ENCODE assay signal across 1 cellular context in genomic region chr16:22360963-22361659, GRCh38.
TF ChIP-seq lines count a peak whose summit lies in the region.

No MANE protein-coding gene starts in this region.

TF ChIP-seq in HEK293, 187 proteins besides CTCF, POLR2A, EP300 and RAD21 (continued from another document):
- no peak for TF ChIP-seq ZSCAN4 (tag by site-specific recombination; IDR thresholded peaks at IDR 0.05)
- TF ChIP-seq ZNF18 (tag by site-specific recombination; IDR thresholded peaks at IDR 0.05), result peak; percentile 52; the same call in 1 of the 2 replicates
- TF ChIP-seq, protein P1, sequence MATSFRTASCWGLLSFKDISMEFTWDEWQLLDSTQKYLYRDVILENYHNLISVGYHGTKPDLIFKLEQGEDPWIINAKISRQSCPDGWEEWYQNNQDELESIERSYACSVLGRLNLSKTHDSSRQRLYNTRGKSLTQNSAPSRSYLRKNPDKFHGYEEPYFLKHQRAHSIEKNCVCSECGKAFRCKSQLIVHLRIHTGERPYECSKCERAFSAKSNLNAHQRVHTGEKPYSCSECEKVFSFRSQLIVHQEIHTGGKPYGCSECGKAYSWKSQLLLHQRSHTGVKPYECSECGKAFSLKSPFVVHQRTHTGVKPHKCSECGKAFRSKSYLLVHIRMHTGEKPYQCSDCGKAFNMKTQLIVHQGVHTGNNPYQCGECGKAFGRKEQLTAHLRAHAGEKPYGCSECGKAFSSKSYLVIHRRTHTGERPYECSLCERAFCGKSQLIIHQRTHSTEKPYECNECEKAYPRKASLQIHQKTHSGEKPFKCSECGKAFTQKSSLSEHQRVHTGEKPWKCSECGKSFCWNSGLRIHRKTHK (tag by site-specific recombination; IDR thresholded peaks at IDR 0.05), result no peak
- peak; percentile 87 for TF ChIP-seq ZNF335 (tag by site-specific recombination; conservative IDR thresholded peaks at IDR 0.05)
- peak; percentile 51 for TF ChIP-seq ZBTB17 (tag by site-specific recombination; IDR thresholded peaks at IDR 0.05)
- TF ChIP-seq ZNF248 (tag by site-specific recombination; IDR thresholded peaks at IDR 0.05), result no peak
- TF ChIP-seq ZXDB (tag by site-specific recombination; IDR thresholded peaks at IDR 0.05), result peak; percentile 76
- TF ChIP-seq MZF1 (tag by site-specific recombination; IDR thresholded peaks at IDR 0.05; ENCODE audit: borderline replicate concordance), result peak; percentile 17; the same call in 1 of the 2 replicates
- TF ChIP-seq, protein P2, sequence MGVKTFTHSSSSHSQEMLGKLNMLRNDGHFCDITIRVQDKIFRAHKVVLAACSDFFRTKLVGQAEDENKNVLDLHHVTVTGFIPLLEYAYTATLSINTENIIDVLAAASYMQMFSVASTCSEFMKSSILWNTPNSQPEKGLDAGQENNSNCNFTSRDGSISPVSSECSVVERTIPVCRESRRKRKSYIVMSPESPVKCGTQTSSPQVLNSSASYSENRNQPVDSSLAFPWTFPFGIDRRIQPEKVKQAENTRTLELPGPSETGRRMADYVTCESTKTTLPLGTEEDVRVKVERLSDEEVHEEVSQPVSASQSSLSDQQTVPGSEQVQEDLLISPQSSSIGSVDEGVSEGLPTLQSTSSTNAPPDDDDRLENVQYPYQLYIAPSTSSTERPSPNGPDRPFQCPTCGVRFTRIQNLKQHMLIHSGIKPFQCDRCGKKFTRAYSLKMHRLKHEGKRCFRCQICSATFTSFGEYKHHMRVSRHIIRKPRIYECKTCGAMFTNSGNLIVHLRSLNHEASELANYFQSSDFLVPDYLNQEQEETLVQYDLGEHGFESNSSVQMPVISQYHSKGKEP (tag by site-specific recombination; IDR thresholded peaks at IDR 0.05), result peak; percentile 67
- no peak for TF ChIP-seq ZNF24 (tag by site-specific recombination; IDR thresholded peaks at IDR 0.05)
- TF ChIP-seq KLF1 (tag by site-specific recombination; IDR thresholded peaks at IDR 0.05), result no peak
- peak; percentile 72 for TF ChIP-seq PRDM4 (tag by site-specific recombination; IDR thresholded peaks at IDR 0.05)
- TF ChIP-seq ZNF280D (tag by site-specific recombination; IDR thresholded peaks at IDR 0.05), result no peak
- TF ChIP-seq SP7 (tag by site-specific recombination; IDR thresholded peaks at IDR 0.05), result peak; percentile 83
- TF ChIP-seq, protein P3, sequence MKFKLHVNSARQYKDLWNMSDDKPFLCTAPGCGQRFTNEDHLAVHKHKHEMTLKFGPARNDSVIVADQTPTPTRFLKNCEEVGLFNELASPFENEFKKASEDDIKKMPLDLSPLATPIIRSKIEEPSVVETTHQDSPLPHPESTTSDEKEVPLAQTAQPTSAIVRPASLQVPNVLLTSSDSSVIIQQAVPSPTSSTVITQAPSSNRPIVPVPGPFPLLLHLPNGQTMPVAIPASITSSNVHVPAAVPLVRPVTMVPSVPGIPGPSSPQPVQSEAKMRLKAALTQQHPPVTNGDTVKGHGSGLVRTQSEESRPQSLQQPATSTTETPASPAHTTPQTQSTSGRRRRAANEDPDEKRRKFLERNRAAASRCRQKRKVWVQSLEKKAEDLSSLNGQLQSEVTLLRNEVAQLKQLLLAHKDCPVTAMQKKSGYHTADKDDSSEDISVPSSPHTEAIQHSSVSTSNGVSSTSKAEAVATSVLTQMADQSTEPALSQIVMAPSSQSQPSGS (tag by site-specific recombination; IDR thresholded peaks at IDR 0.05; ENCODE audit: low read depth), result no peak
- no peak for TF ChIP-seq ZNF391 (tag by site-specific recombination; IDR thresholded peaks at IDR 0.05; ENCODE audit: borderline replicate concordance, low read depth)
- no peak for TF ChIP-seq ZNF221 (tag by site-specific recombination; IDR thresholded peaks at IDR 0.05; ENCODE audit: borderline replicate concordance)
- no peak for TF ChIP-seq MEIS1 (CRISPR knock-in tag; IDR thresholded peaks at IDR 0.05; ENCODE audit: borderline replicate concordance)
- no peak for TF ChIP-seq ZBTB26 (tag by site-specific recombination; optimal IDR thresholded peaks at IDR 0.05)
- TF ChIP-seq ZNF747 (tag by site-specific recombination; IDR thresholded peaks at IDR 0.05), result no peak
- no peak for TF ChIP-seq ZNF670 (tag by site-specific recombination; IDR thresholded peaks at IDR 0.05; ENCODE audit: low read depth)
- TF ChIP-seq ZNF112 (tag by site-specific recombination; IDR thresholded peaks at IDR 0.05), result no peak
- no peak for TF ChIP-seq ZFP69B (tag by site-specific recombination; IDR thresholded peaks at IDR 0.05)
- TF ChIP-seq BCL11B (tag by site-specific recombination; IDR thresholded peaks at IDR 0.05; ENCODE audit: low read depth), result no peak
- no peak for TF ChIP-seq EGR2 (tag by site-specific recombination; IDR thresholded peaks at IDR 0.05; ENCODE audit: low read depth)
- TF ChIP-seq ZNF354C (tag by site-specific recombination; IDR thresholded peaks at IDR 0.05; ENCODE audit: borderline replicate concordance, low read depth), result no peak
- peak; percentile 89 for TF ChIP-seq ZNF843 (tag by site-specific recombination; IDR thresholded peaks at IDR 0.05)
- TF ChIP-seq, protein P4, sequence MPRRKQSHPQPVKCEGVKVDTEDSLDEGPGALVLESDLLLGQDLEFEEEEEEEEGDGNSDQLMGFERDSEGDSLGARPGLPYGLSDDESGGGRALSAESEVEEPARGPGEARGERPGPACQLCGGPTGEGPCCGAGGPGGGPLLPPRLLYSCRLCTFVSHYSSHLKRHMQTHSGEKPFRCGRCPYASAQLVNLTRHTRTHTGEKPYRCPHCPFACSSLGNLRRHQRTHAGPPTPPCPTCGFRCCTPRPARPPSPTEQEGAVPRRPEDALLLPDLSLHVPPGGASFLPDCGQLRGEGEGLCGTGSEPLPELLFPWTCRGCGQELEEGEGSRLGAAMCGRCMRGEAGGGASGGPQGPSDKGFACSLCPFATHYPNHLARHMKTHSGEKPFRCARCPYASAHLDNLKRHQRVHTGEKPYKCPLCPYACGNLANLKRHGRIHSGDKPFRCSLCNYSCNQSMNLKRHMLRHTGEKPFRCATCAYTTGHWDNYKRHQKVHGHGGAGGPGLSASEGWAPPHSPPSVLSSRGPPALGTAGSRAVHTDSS (tag by site-specific recombination; IDR thresholded peaks at IDR 0.05), result no peak
- no peak for TF ChIP-seq ZBTB1 (tag by site-specific recombination; IDR thresholded peaks at IDR 0.05)
- TF ChIP-seq, protein P5, sequence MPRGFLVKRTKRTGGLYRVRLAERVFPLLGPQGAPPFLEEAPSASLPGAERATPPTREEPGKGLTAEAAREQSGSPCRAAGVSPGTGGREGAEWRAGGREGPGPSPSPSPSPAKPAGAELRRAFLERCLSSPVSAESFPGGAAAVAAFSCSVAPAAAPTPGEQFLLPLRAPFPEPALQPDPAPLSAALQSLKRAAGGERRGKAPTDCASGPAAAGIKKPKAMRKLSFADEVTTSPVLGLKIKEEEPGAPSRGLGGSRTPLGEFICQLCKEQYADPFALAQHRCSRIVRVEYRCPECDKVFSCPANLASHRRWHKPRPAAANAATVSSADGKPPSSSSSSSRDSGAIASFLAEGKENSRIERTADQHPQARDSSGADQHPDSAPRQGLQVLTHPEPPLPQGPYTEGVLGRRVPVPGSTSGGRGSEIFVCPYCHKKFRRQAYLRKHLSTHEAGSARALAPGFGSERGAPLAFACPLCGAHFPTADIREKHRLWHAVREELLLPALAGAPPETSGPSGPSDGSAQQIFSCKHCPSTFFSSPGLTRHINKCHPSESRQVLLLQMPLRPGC (tag by site-specific recombination; IDR thresholded peaks at IDR 0.05), result no peak
- TF ChIP-seq ZNF157 (tag by site-specific recombination; IDR thresholded peaks at IDR 0.05), result no peak
- no peak for TF ChIP-seq ZNF48 (tag by site-specific recombination; IDR thresholded peaks at IDR 0.05)
- no peak for TF ChIP-seq ZNF202 (tag by site-specific recombination; IDR thresholded peaks at IDR 0.05; ENCODE audit: borderline replicate concordance)
- no peak for TF ChIP-seq ZNF146 (tag by site-specific recombination; IDR thresholded peaks at IDR 0.05)
- no peak for TF ChIP-seq ZFP3 (tag by site-specific recombination; IDR thresholded peaks at IDR 0.05; ENCODE audit: low read depth)
- TF ChIP-seq FEZF1 (tag by site-specific recombination; IDR thresholded peaks at IDR 0.05), result peak; percentile 87
- TF ChIP-seq, protein P6, sequence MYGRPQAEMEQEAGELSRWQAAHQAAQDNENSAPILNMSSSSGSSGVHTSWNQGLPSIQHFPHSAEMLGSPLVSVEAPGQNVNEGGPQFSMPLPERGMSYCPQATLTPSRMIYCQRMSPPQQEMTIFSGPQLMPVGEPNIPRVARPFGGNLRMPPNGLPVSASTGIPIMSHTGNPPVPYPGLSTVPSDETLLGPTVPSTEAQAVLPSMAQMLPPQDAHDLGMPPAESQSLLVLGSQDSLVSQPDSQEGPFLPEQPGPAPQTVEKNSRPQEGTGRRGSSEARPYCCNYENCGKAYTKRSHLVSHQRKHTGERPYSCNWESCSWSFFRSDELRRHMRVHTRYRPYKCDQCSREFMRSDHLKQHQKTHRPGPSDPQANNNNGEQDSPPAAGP (tag by site-specific recombination; IDR thresholded peaks at IDR 0.05), result no peak
- peak; percentile 77 for TF ChIP-seq ZNF600 (tag by site-specific recombination; IDR thresholded peaks at IDR 0.05)
